ENCODE assay signal across 12 cellular contexts in genomic region chr5:116388564-116389258, GRCh38.
A peak's percentile ranks its signal among the peaks of the same experiment; 100 is the strongest.
DNase-seq lines count a peak whose midpoint lies in the region; ATAC-seq and TF ChIP-seq lines count a peak whose summit lies in the region.
"Had no signal": no experiment of that assay in that cellular context is flagged by ENCODE, and none has a peak within 500 bp of the region (broad histone marks: within the 10 kb centered on the region; RNA-seq: fewer than 3 reads in every experiment).

No MANE protein-coding gene starts in this region.

- peaks cover 9% of the 10 kb centered on the region for H3K9me3 Mint-ChIP-seq in WTC11

- intact Hi-C loops in Right ventricle myocardium superior (cut with DNase I) = no loop called here
- intact Hi-C loops in spleen (cut with DNase I; ENCODE audit: low total_unique reads) = no loop called here

- H3K4me3 ChIP-seq in spleen = no peak overlapping the region

- TF ChIP-seq CTCF in WTC11 (IDR thresholded peaks at IDR 0.05) (no peak), spleen (IDR thresholded peaks at IDR 0.05 in 8 of 11, conservative IDR thresholded peaks at IDR 0.05 in 3 of 11) (no peak)

- no peak for TF ChIP-seq POLR2A in spleen (IDR thresholded peaks at IDR 0.05)

- peaks cover 0 to 8% (median 0%) of the 10 kb centered on the region in 6 donors for H3K36me3 ChIP-seq in spleen

- no peaks in the 10 kb centered on the region for H3K27me3 ChIP-seq in spleen (replicated peaks in 1 of 7)

- no peak overlapping the region for H3K4me3 Mint-ChIP-seq in WTC11
- H3K4me3 Mint-ChIP-seq: IgD-negative memory B cell; stimulated activated effector memory CD8-positive, alpha-beta T cell treated with anti-CD3 and anti-CD28 coated beads, Interleukin-12 subunit alpha, Interleukin-12 subunit beta, amount 100 ng/mL, for 72 hours had no signal

- POLR2A ChIA-PET in WTC11 (lab: Charles Lee) = no interaction called here

- CTCF ChIA-PET in WTC11 (lab: Charles Lee) = interaction anchor here (0.7 to 1.5 kb wide), 4 partner anchors 12 to 45 kb away, joined by 3 to 4 read pairs (median 4); no protein-coding TSS in a partner anchor

- peaks cover 18% of the 10 kb centered on the region for H3K4me1 Mint-ChIP-seq in WTC11
- H3K4me1 Mint-ChIP-seq: stimulated activated effector memory CD8-positive, alpha-beta T cell treated with anti-CD3 and anti-CD28 coated beads, Interleukin-12 subunit alpha, Interleukin-12 subunit beta, amount 100 ng/mL, for 72 hours had no signal

- H3K9me3 ChIP-seq in spleen = peaks cover 0 to 12% (median 0%) of the 10 kb centered on the region in 8 donors

- ATAC-seq in WTC11 (peak; percentile 96), Right ventricle myocardium superior (ENCODE audit: poor library complexity) (peak; percentile 59), left lobe of liver (peak; percentile 76)
- ATAC-seq: stimulated activated effector memory CD8-positive, alpha-beta T cell treated with anti-CD3 and anti-CD28 coated beads, Interleukin-12 subunit alpha, Interleukin-12 subunit beta, amount 100 ng/mL, for 72 hours had no signal

- peak overlapping the region in 5 of 8 donors; percentile 22 to 63 (median 46) for H3K27ac ChIP-seq in spleen

- WGBS in spleen, 5 donors = 55 to 66% (median 63%) methylated on average over 11 of the region's 11 CpGs

- H3K36me3 Mint-ChIP-seq in WTC11 = no peaks in the 10 kb centered on the region
- H3K36me3 Mint-ChIP-seq: stimulated activated effector memory CD8-positive, alpha-beta T cell treated with anti-CD3 and anti-CD28 coated beads, Interleukin-12 subunit alpha, Interleukin-12 subunit beta, amount 100 ng/mL, for 72 hours had no signal

- peaks cover 0 to 22% (median 5%) of the 10 kb centered on the region in 6 donors for H3K4me1 ChIP-seq in spleen

- DNase-seq in WTC11 (ENCODE audit: low spot score) = peak; percentile 25
- DNase-seq in Right ventricle myocardium superior = no peak
- DNase-seq in left lobe of liver (ENCODE audit: low spot score) = no peak
- peak; percentile 78 for DNase-seq in spleen
- no peak for DNase-seq in RKO (ENCODE audit: low spot score)
- no peak for DNase-seq in amniotic stem cell (lab: John Stamatoyannopoulos, UW)
- DNase-seq in COLO829 (ENCODE audit: low spot score) = no peak
- DNase-seq: activated naive CD4-positive, alpha-beta T cell treated with Interleukin-2 at 50 U/mL for 16 hours; DMS 273 treated with DMSO at 0.1 percent for 48 hours; NCI-H187 had no signal

- H3K27me3 Mint-ChIP-seq in WTC11 (ENCODE audit: low read depth) = no peaks in the 10 kb centered on the region
- H3K27me3 Mint-ChIP-seq: IgD-negative memory B cell had no signal

- H3K27ac Mint-ChIP-seq in WTC11 = no peak overlapping the region
- H3K27ac Mint-ChIP-seq: IgD-negative memory B cell; stimulated activated effector memory CD8-positive, alpha-beta T cell treated with anti-CD3 and anti-CD28 coated beads, Interleukin-12 subunit alpha, Interleukin-12 subunit beta, amount 100 ng/mL, for 72 hours had no signal

TF ChIP-seq in WTC11, 78 proteins besides CTCF, POLR2A, EP300 and RAD21:
- no peak for TF ChIP-seq NFYB (CRISPR knock-in tag; conservative IDR thresholded peaks at IDR 0.05; ENCODE audit: low read depth)
- no peak for TF ChIP-seq SMAD4 (CRISPR knock-in tag; IDR thresholded peaks at IDR 0.05)
- no peak for TF ChIP-seq PRRX2 (CRISPR knock-in tag; IDR thresholded peaks at IDR 0.05)
- peak; percentile 89 for TF ChIP-seq ETV6 (CRISPR knock-in tag; IDR thresholded peaks at IDR 0.05)
- no peak for TF ChIP-seq E2F1 (CRISPR knock-in tag; IDR thresholded peaks at IDR 0.05)
- TF ChIP-seq CDX4 (CRISPR knock-in tag; IDR thresholded peaks at IDR 0.05; ENCODE audit: borderline replicate concordance) = no peak
- TF ChIP-seq GTF2I (CRISPR knock-in tag; conservative IDR thresholded peaks at IDR 0.05) = no peak
- no peak for TF ChIP-seq JAZF1 (CRISPR knock-in tag; IDR thresholded peaks at IDR 0.05)
- TF ChIP-seq JUN (CRISPR knock-in tag; IDR thresholded peaks at IDR 0.05) = no peak
- peak; percentile 39; the same call in 1 of the 2 replicates for TF ChIP-seq USF2 (CRISPR knock-in tag; IDR thresholded peaks at IDR 0.05)

Comparison
In these comparisons a context has a peak if more than half of its experiments do, and no peak if none do; other contexts are left out.
1. DNase-seq: peak in WTC11 (single experiment) and spleen (single experiment); none in Right ventricle myocardium superior (single experiment), left lobe of liver (single experiment), RKO (single experiment), amniotic stem cell (single experiment) and COLO829 (single experiment).
2. Peak in every context shown above with its lines, with median percentiles within 50 percentile points of each other: ATAC-seq.